Comparison of ENCODE assay signal across 17 cellular contexts in genomic region chr17:21693937-21694336, GRCh38. TPM values are rescaled to one million over a fixed set of nuclear protein-coding genes. Genes with fewer than 3 reads are reported as not detected.
"Had no signal": no experiment of that assay in that cellular context is flagged by ENCODE, and none has a peak within 500 bp of the region (broad histone marks: within the 10 kb centered on the region; RNA-seq: fewer than 3 reads in every experiment).

No MANE protein-coding gene starts in this region.

RNA-seq across cellular contexts. Expression of gene KCNJ18, which starts 1.6 kb away (rescaled TPM):
- total RNA-seq: activated B cell treated with CpG ODN at 0.5 μM for 24 hours; activated CD8-positive, alpha-beta T cell treated with anti-CD3 and anti-CD28 coated beads for 36 hours; activated naive CD4-positive, alpha-beta T cell treated with anti-CD3 and anti-CD28 coated beads for 36 hours; activated T-cell treated with anti-CD3 and anti-CD28 coated beads, Interleukin-2, amount 50 U/mL, for 4 hours; activated T-helper 17 cell treated with anti-CD3 and anti-CD28 coated beads, Interleukin-2, amount 50 U/mL, for 72 hours; adrenal gland; aorta; body of pancreas; colonic mucosa; dermis microvascular lymphatic vessel endothelial cell; endothelial cell of umbilical vein; epithelial cell of proximal tubule; esophagus muscularis mucosa; foreskin keratinocyte; gastrocnemius medialis; heart left ventricle; T-helper 17 cell had no signal
- polyA plus RNA-seq: adrenal gland, aorta, endothelial cell of umbilical vein, foreskin keratinocyte, heart left ventricle had no signal
